Comparison of ENCODE assay signal across 12 cellular contexts in genomic region chr18:13893418-13893760, GRCh38. TPM values are rescaled to one million over a fixed set of nuclear protein-coding genes. Genes with fewer than 3 reads are reported as not detected.
DNase-seq lines count a peak whose midpoint lies in the region; ATAC-seq, FAIRE-seq and TF ChIP-seq lines count a peak whose summit lies in the region.
"Had no signal": no experiment of that assay in that cellular context is flagged by ENCODE, and none has a peak within 500 bp of the region (broad histone marks: within the 10 kb centered on the region; RNA-seq: fewer than 3 reads in every experiment).

No MANE protein-coding gene starts in this region.

- peak; percentile 46 for DNase-seq in GM12892 (ENCODE audit: insufficient read length)
- peak; percentile 12 to 75 for DNase-seq in NCI-H524 (lab: John Stamatoyannopoulos, UW)
- no peak for DNase-seq in posterior cingulate gyrus
- DNase-seq in DMS153 (lab: John Stamatoyannopoulos, UW), result no peak
- no peak for DNase-seq in SW 1271 (lab: John Stamatoyannopoulos, UW)
- no peak for DNase-seq in brain microvascular endothelial cell
- DNase-seq: left lung had no signal

- no peak overlapping the region for H3K4me3 ChIP-seq in brain microvascular endothelial cell (ENCODE audit: low read depth, low read length)
- H3K4me3 ChIP-seq: left lung, skin epidermis had no signal

- no peak for TF ChIP-seq POLR2A in GM12892 (IDR thresholded peaks at IDR 0.05; ENCODE audit: low read depth, low read length)

- no peaks in the 10 kb centered on the region for H3K27me3 ChIP-seq in brain microvascular endothelial cell (replicated peaks)

- FAIRE-seq in GM12892 (lab: Jason Lieb, UNC), result peak; percentile 96

- no peak overlapping the region for H3K27ac ChIP-seq in brain microvascular endothelial cell
- H3K27ac ChIP-seq: left lung, skin epidermis had no signal

- ATAC-seq in GM19438 (IDR thresholded peaks at IDR 0.05; ENCODE audit: low read depth, unreplicated experiment) (peak; percentile 95), HG02981 (IDR thresholded peaks at IDR 0.05; ENCODE audit: unreplicated experiment) (peak; percentile 98)
- ATAC-seq: HCT116, left lung had no signal

- no peaks in the 10 kb centered on the region for H3K36me3 ChIP-seq in brain microvascular endothelial cell (replicated peaks)
- H3K36me3 ChIP-seq: left lung had no signal

- in situ Hi-C loops in brain microvascular endothelial cell (cut with HindIII; ENCODE audit: low pct_ligation_motif_present, low sequenced_read_pairs), result no loop called here

- no peak for TF ChIP-seq CTCF in brain microvascular endothelial cell (IDR thresholded peaks at IDR 0.05; ENCODE audit: low read depth, low read length, missing control alignments)

- intact Hi-C loops in posterior cingulate gyrus (cut with DNase I), result no loop called here

RNA-seq across cellular contexts. Expression of gene MC2R, which starts 21.9 kb away (rescaled TPM):
- not detected for polyA plus RNA-seq in GM12892 (2012; ENCODE audit: missing spikeins)
- polyA plus RNA-seq: adipose tissue had no signal

Comparison
In these comparisons a context has a peak if more than half of its experiments do, and no peak if none do; other contexts are left out.
1. DNase-seq: peak in GM12892 (single experiment) and NCI-H524 (2 of 2); none in posterior cingulate gyrus (0 of 10), DMS153 (single experiment), SW 1271 (0 of 2) and brain microvascular endothelial cell (single experiment).